In the genomic region with DNA sequence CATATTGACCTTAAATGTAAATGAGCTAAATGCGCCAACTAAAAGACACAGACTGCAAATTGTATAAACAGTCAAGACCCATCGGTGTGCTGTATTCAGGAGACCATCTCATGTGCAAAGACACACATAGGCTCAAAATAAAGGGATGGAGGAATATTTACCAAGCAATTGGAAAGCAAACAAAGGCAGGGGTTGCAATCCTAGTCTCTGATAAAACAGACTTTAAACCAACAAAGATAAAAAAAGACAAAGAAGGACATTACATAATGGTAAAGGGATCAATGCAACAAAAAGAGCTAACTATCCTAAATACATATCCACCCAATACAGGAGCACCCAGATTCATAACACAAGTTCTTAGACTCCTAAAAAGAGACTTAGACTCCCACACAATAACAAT, we compare ENCODE assay signal across 1 cellular context.
TF ChIP-seq lines count a peak whose summit lies in the region.
"Not testable (repeated sequence)": the region's sequence is repeated elsewhere in the genome, so short reads cannot be mapped to it uniquely, and the experiment has no call there.

No MANE protein-coding gene starts in this region.

TF ChIP-seq in HepG2, 621 proteins besides CTCF, POLR2A, EP300 and RAD21 (continued from another document):
- TF ChIP-seq, protein P1, sequence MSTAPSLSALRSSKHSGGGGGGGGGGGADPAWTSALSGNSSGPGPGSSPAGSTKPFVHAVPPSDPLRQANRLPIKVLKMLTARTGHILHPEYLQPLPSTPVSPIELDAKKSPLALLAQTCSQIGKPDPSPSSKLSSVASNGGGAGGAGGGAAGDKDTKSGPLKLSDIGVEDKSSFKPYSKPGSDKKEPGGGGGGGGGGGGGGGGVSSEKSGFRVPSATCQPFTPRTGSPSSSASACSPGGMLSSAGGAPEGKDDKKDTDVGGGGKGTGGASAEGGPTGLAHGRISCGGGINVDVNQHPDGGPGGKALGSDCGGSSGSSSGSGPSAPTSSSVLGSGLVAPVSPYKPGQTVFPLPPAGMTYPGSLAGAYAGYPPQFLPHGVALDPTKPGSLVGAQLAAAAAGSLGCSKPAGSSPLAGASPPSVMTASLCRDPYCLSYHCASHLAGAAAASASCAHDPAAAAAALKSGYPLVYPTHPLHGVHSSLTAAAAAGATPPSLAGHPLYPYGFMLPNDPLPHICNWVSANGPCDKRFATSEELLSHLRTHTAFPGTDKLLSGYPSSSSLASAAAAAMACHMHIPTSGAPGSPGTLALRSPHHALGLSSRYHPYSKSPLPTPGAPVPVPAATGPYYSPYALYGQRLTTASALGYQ (CRISPR knock-in tag; IDR thresholded peaks at IDR 0.05): peak; percentile 67; the same call in 1 of the 2 replicates
- TF ChIP-seq CEBPG (CRISPR knock-in tag; IDR thresholded peaks at IDR 0.05): peak; percentile 53
- TF ChIP-seq BCL6 (CRISPR knock-in tag; IDR thresholded peaks at IDR 0.05): peak; percentile 61; the same call in 1 of the 2 replicates
- TF ChIP-seq, protein P2, sequence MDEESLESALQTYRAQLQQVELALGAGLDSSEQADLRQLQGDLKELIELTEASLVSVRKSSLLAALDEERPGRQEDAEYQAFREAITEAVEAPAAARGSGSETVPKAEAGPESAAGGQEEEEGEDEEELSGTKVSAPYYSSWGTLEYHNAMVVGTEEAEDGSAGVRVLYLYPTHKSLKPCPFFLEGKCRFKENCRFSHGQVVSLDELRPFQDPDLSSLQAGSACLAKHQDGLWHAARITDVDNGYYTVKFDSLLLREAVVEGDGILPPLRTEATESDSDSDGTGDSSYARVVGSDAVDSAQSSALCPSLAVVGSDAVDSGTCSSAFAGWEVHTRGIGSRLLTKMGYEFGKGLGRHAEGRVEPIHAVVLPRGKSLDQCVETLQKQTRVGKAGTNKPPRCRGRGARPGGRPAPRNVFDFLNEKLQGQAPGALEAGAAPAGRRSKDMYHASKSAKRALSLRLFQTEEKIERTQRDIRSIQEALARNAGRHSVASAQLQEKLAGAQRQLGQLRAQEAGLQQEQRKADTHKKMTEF (CRISPR knock-in tag; IDR thresholded peaks at IDR 0.05): peak; percentile 35; the same call in 1 of the 2 replicates
- TF ChIP-seq, protein P3, sequence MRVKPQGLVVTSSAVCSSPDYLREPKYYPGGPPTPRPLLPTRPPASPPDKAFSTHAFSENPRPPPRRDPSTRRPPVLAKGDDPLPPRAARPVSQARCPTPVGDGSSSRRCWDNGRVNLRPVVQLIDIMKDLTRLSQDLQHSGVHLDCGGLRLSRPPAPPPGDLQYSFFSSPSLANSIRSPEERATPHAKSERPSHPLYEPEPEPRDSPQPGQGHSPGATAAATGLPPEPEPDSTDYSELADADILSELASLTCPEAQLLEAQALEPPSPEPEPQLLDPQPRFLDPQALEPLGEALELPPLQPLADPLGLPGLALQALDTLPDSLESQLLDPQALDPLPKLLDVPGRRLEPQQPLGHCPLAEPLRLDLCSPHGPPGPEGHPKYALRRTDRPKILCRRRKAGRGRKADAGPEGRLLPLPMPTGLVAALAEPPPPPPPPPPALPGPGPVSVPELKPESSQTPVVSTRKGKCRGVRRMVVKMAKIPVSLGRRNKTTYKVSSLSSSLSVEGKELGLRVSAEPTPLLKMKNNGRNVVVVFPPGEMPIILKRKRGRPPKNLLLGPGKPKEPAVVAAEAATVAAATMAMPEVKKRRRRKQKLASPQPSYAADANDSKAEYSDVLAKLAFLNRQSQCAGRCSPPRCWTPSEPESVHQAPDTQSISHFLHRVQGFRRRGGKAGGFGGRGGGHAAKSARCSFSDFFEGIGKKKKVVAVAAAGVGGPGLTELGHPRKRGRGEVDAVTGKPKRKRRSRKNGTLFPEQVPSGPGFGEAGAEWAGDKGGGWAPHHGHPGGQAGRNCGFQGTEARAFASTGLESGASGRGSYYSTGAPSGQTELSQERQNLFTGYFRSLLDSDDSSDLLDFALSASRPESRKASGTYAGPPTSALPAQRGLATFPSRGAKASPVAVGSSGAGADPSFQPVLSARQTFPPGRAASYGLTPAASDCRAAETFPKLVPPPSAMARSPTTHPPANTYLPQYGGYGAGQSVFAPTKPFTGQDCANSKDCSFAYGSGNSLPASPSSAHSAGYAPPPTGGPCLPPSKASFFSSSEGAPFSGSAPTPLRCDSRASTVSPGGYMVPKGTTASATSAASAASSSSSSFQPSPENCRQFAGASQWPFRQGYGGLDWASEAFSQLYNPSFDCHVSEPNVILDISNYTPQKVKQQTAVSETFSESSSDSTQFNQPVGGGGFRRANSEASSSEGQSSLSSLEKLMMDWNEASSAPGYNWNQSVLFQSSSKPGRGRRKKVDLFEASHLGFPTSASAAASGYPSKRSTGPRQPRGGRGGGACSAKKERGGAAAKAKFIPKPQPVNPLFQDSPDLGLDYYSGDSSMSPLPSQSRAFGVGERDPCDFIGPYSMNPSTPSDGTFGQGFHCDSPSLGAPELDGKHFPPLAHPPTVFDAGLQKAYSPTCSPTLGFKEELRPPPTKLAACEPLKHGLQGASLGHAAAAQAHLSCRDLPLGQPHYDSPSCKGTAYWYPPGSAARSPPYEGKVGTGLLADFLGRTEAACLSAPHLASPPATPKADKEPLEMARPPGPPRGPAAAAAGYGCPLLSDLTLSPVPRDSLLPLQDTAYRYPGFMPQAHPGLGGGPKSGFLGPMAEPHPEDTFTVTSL (CRISPR knock-in tag; IDR thresholded peaks at IDR 0.05; ENCODE audit: borderline replicate concordance): peak; percentile 74; the same call in 1 of the 2 replicates
- TF ChIP-seq NCOA2 (CRISPR knock-in tag; IDR thresholded peaks at IDR 0.05): peak; percentile 70
- TF ChIP-seq RARA (CRISPR knock-in tag; IDR thresholded peaks at IDR 0.05): peak; percentile 70
- TF ChIP-seq RXRB (CRISPR knock-in tag; IDR thresholded peaks at IDR 0.05; ENCODE audit: borderline replicate concordance): peak; percentile 64
- 0 out of 2 replicates have a peak, but pooled peaks have one; percentile 19 for TF ChIP-seq POGZ (CRISPR knock-in tag; IDR thresholded peaks at IDR 0.05)
- not testable (repeated sequence) for TF ChIP-seq SOX6 (IDR thresholded peaks at IDR 0.05)
- TF ChIP-seq SOX6 (CRISPR knock-in tag; IDR thresholded peaks at IDR 0.05): peak; percentile 96
TF ChIP-seq in HepG2: peak in this region for 44; not testable (repeated sequence) for 577.
